Comparison of ENCODE assay signal across 25 cellular contexts in the genomic region with DNA sequence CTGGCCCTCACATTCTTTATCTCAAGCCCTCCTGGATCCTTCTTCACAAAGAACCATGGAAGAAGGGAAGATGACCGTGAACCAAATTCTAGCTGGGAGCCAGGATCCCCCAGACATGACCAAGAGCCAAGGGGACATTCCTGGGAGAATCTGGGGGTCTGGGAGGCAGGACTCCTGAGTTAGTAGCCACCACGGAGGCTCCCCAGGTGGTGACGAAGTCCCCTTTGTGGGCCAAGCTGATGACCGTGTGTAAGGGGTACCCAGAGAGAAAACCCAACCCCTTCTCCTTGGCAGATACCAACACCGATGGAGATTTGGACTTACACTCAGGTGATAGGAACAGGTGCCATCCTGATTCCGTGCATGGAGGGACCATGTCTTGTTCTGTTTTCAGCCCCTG. TPM values are rescaled to one million over a fixed set of nuclear protein-coding genes. Genes with fewer than 3 reads are reported as not detected.
"Had no signal": no experiment of that assay in that cellular context is flagged by ENCODE, and none has a peak within 500 bp of the region (broad histone marks: within the 10 kb centered on the region; RNA-seq: fewer than 3 reads in every experiment).

No MANE protein-coding gene starts in this region.

- H3K4me1 Mint-ChIP-seq: activated CD4-positive, alpha-beta T cell treated with anti-CD3 and anti-CD28 coated beads for 36 hours; T-helper 17 cell had no signal

- H3K9me3 ChIP-seq: breast epithelium, gastroesophageal sphincter, testis, upper lobe of left lung had no signal

- H3K27ac Mint-ChIP-seq: activated B cell treated with CpG ODN at 0.5 μM for 24 hours; activated CD4-positive, alpha-beta T cell treated with anti-CD3 and anti-CD28 coated beads for 36 hours; activated T-cell treated with anti-CD3 and anti-CD28 coated beads, Interleukin-2, amount 50 U/mL, for 72 hours; memory B cell; nephron; T-helper 17 cell had no signal

- H3K4me2 ChIP-seq: smooth muscle cell had no signal

- ATAC-seq: activated CD4-positive, alpha-beta T cell treated with anti-CD3 and anti-CD28 coated beads for 36 hours; activated naive CD4-positive, alpha-beta T cell treated with anti-CD3 and anti-CD28 coated beads, Interleukin-2, amount 50 U/mL, for 72 hours; activated T-cell treated with anti-CD3 and anti-CD28 coated beads, Interleukin-2, amount 50 U/mL, for 72 hours; gastroesophageal sphincter; stimulated activated naive B cell treated with anti-CD40 and anti-IgM and Interleukin-4, amounts not matched to agents 10 μg/mL and 1 μg/mL and 100 μg/mL, for 72 hours; T-helper 17 cell had no signal

- H3K27ac ChIP-seq: breast epithelium, epithelial cell of prostate, gastroesophageal sphincter, testis, upper lobe of left lung had no signal

- H3K36me3 ChIP-seq: breast epithelium, gastroesophageal sphincter, upper lobe of left lung had no signal

- H3K9me3 Mint-ChIP-seq: activated B cell treated with CpG ODN at 0.5 μM for 24 hours; activated naive CD4-positive, alpha-beta T cell treated with anti-CD3 and anti-CD28 coated beads, Interleukin-2, amount 50 U/mL, for 72 hours; activated T-cell treated with anti-CD3 and anti-CD28 coated beads, Interleukin-2, amount 50 U/mL, for 72 hours; memory B cell; nephron; stimulated activated naive B cell treated with anti-CD40 and anti-IgM and Interleukin-4, amounts not matched to agents 10 μg/mL and 1 μg/mL and 100 μg/mL, for 72 hours had no signal

- DNase-seq: activated B cell treated with CpG ODN at 0.5 μM for 24 hours; activated CD4-positive, alpha-beta T cell treated with anti-CD3 and anti-CD28 coated beads for 36 hours; activated CD4-positive, alpha-beta T cell treated with anti-CD3 and anti-CD28 coated beads, Interleukin-2, amount 50 U/mL, for 4 hours; activated CD8-positive, alpha-beta memory T cell treated with anti-CD3 and anti-CD28 coated beads, Interleukin-2, amount 50 U/mL, for 48 hours; activated gamma-delta T cell; activated T-cell treated with anti-CD3 and anti-CD28 coated beads, Interleukin-2, amount 50 U/mL, for 72 hours; cerebellar nuclear complex; cortex of kidney; hypothalamus; nucleus accumbens; stimulated activated CD4-positive, alpha-beta T cell treated with anti-CD3 and anti-CD28 coated beads, Interleukin-15, amount 100 ng/mL, for 24 hours; stimulated activated naive B cell treated with anti-CD40 and anti-IgM and Interleukin-4, amounts not matched to agents 10 μg/mL and 1 μg/mL and 100 μg/mL, for 72 hours; T-helper 17 cell; upper lobe of left lung had no signal

- H3K36me3 Mint-ChIP-seq: activated naive CD4-positive, alpha-beta T cell treated with anti-CD3 and anti-CD28 coated beads, Interleukin-2, amount 50 U/mL, for 72 hours; memory B cell; stimulated activated naive B cell treated with anti-CD40 and anti-IgM and Interleukin-4, amounts not matched to agents 10 μg/mL and 1 μg/mL and 100 μg/mL, for 72 hours had no signal

- H3K4me1 ChIP-seq: breast epithelium, upper lobe of left lung had no signal

- H3K27me3 ChIP-seq: breast epithelium, gastroesophageal sphincter, testis, upper lobe of left lung had no signal

- H3K4me3 ChIP-seq: breast epithelium, gastroesophageal sphincter, smooth muscle cell, testis, upper lobe of left lung had no signal

- H3K4me3 Mint-ChIP-seq: activated B cell treated with CpG ODN at 0.5 μM for 24 hours; activated CD4-positive, alpha-beta T cell treated with anti-CD3 and anti-CD28 coated beads for 36 hours; activated T-cell treated with anti-CD3 and anti-CD28 coated beads, Interleukin-2, amount 50 U/mL, for 72 hours; memory B cell; nephron; stimulated activated naive B cell treated with anti-CD40 and anti-IgM and Interleukin-4, amounts not matched to agents 10 μg/mL and 1 μg/mL and 100 μg/mL, for 72 hours; T-helper 17 cell had no signal

- FAIRE-seq: astrocyte had no signal

RNA-seq across cellular contexts. Expression of gene GFAP, which starts 6.8 kb away (rescaled TPM):
- total RNA-seq: activated B cell treated with CpG ODN at 0.5 μM for 24 hours; activated CD4-positive, alpha-beta T cell treated with anti-CD3 and anti-CD28 coated beads for 36 hours; activated CD8-positive, alpha-beta memory T cell treated with anti-CD3 and anti-CD28 coated beads for 36 hours; activated naive CD4-positive, alpha-beta T cell treated with anti-CD3 and anti-CD28 coated beads, Interleukin-2, amount 50 U/mL, for 72 hours; activated T-cell treated with anti-CD3 and anti-CD28 coated beads, Interleukin-2, amount 50 U/mL, for 72 hours; astrocyte; upper lobe of left lung had no signal

RNA-seq across cellular contexts. Expression of gene C1QL1, which starts 46.0 kb away (rescaled TPM):
- total RNA-seq: activated B cell treated with CpG ODN at 0.5 μM for 24 hours, astrocyte, mononuclear cell, smooth muscle cell, T-helper 17 cell had no signal
